Comparison of ENCODE assay signal across 9 cellular contexts in the genomic region with DNA sequence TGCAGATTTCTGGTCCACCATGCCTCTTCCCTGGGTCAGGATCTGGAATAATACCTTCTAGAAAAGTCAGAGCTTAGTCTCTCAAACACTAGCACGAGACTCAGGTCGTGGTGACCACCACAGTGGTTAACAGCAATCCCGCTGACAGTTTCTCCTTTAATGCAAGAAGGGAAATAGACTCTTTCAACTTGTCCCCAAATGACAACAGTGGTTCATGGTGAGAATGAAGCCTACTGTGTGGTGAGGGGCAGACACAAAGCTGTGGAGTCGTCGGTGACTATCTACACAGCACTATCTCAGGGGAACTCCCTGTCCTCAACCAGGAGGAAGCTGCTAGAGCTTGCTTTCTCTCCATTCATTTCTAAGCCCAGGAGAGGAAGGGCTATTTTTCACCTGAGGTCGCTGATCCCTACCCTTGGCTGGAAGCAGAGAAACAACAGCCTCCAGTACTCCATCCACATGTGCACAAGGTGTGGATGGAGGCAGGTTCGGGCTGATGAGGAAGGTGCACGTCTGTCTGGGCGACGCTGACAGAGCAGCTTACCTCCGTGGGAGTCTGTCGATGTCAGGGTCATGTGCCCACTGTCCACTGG.
DNase-seq lines count a peak whose midpoint lies in the region; ATAC-seq and TF ChIP-seq lines count a peak whose summit lies in the region.
"Had no signal": no experiment of that assay in that cellular context is flagged by ENCODE, and none has a peak within 500 bp of the region (broad histone marks: within the 10 kb centered on the region; RNA-seq: fewer than 3 reads in every experiment).

No MANE protein-coding gene starts in this region.

- no peaks in the 10 kb centered on the region for H3K36me3 ChIP-seq in breast epithelium

- H3K4me3 ChIP-seq in breast epithelium = no peak overlapping the region

- TF ChIP-seq POLR2A in breast epithelium (IDR thresholded peaks at IDR 0.05) = no peak

- intact Hi-C loops in breast epithelium (cut with DNase I; ENCODE audit: low total_unique reads) = loop anchor here (10.0 kb wide), 1 partner anchor 70 kb away; a partner anchor contains a TSS

- POLR2A ChIA-PET in GM10248 (lab: Yijun Ruan, JAX) = interaction anchor here (0.5 kb wide), 1 partner anchor 723 kb away, joined by 3 read pairs; no protein-coding TSS in a partner anchor

- ATAC-seq in GM19455 (IDR thresholded peaks at IDR 0.05; ENCODE audit: unreplicated experiment) = peak; percentile 39
- ATAC-seq in HG03432 (IDR thresholded peaks at IDR 0.05; ENCODE audit: unreplicated experiment) = peak; percentile 53

- peak; percentile 66 for DNase-seq in GM10248 (ENCODE audit: extremely low spot score)
- peak; percentile 25 for DNase-seq in islet precursor cell
- DNase-seq in breast epithelium (ENCODE audit: low spot score in 2 of 2) = no peak
- no peak for DNase-seq in stimulated activated naive CD4-positive, alpha-beta T cell treated with Interleukin-2 at 50 U/mL for 16 hours (lab: John Stamatoyannopoulos, UW)
- DNase-seq in NCI-H510A (lab: John Stamatoyannopoulos, UW) = no peak
- DNase-seq in T1000 (lab: John Stamatoyannopoulos, UW) = no peak
- DNase-seq: NCI-H446 had no signal

- no peaks in the 10 kb centered on the region for H3K27me3 ChIP-seq in breast epithelium

- TF ChIP-seq CTCF in GM10248 (IDR thresholded peaks at IDR 0.05; ENCODE audit: control extremely low read depth, extremely low read depth, low read depth, missing control alignments) (no peak), breast epithelium (IDR thresholded peaks at IDR 0.05) (no peak)

- peak overlapping the region in 1 of 2 donors; percentile 13 for H3K27ac ChIP-seq in breast epithelium

- peaks cover 3 to 48% of the 10 kb centered on the region in 2 donors for H3K4me1 ChIP-seq in breast epithelium

- no peaks in the 10 kb centered on the region for H3K9me3 ChIP-seq in breast epithelium

- CTCF ChIA-PET in GM10248 (lab: Yijun Ruan, JAX) = interaction anchor here (1.1 to 3.4 kb wide), 17 partner anchors 11 to 762 kb away, joined by 3 to 13 read pairs (median 4); no protein-coding TSS in a partner anchor

Comparison
In these comparisons a context has a peak if more than half of its experiments do, and no peak if none do; other contexts are left out.
1. DNase-seq: peak in GM10248 (single experiment) and islet precursor cell (single experiment); none in breast epithelium (0 of 2), stimulated activated naive CD4-positive, alpha-beta T cell treated with Interleukin-2 at 50 U/mL for 16 hours (single experiment), NCI-H510A (single experiment) and T1000 (single experiment).